In the genomic region with DNA sequence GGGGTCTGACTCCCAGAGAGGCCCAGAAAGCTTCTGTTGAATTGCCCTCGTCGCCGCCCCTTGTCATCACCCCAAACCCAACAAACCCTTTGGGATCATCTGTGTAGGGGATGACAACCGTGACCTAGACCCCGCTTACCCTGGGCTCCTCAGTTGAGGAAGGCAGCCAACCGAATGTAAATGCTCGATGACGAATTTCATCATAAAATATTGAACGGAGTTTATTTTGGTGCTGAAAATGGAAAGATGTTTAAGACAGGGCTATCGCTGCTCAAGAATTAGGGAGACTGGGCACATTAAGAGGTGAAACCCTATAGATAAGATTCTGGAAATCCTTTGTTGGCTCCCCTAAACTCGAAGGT, we compare ENCODE assay signal across 1 cellular context.
A peak's percentile ranks its signal among the peaks of the same experiment; 100 is the strongest.
TF ChIP-seq lines count a peak whose summit lies in the region.

No MANE protein-coding gene starts in this region.

TF ChIP-seq in HepG2, 621 proteins besides CTCF, POLR2A, EP300 and RAD21:
- TF ChIP-seq ZNF501 (CRISPR knock-in tag; IDR thresholded peaks at IDR 0.05) = no peak
- peak; percentile 13; the same call in 1 of the 2 replicates for TF ChIP-seq SRY (CRISPR knock-in tag; IDR thresholded peaks at IDR 0.05)
- 0 out of 4 replicates have a peak, but pooled peaks of 1 of the 2 experiments have one; percentile 5 for TF ChIP-seq KLF16 (CRISPR knock-in tag; IDR thresholded peaks at IDR 0.05)
